Comparison of ENCODE assay signal across 13 cellular contexts in the genomic region with DNA sequence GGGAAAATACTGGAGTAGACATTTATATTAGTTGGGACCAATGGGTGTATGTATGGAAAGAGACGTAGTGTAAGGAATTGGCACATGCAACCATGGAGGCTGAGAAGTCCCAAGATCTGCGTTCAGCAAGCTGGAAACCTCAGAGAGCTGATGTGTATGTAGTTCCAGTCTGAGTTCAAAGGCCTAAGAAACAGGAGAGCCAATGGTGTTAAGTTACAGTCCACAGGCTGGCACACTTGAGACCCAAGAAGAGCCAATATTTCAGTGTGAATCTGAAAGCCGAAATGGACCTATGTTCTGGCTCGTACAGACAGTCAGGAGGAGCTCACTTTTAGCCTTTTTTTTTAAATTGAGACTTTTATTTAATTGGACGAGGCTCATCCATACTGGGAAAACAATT.
DNase-seq lines count a peak whose midpoint lies in the region; ATAC-seq lines count a peak whose summit lies in the region.
"Had no signal": no experiment of that assay in that cellular context is flagged by ENCODE, and none has a peak within 500 bp of the region (broad histone marks: within the 10 kb centered on the region; RNA-seq: fewer than 3 reads in every experiment).

No MANE protein-coding gene starts in this region.

- H3K9me3 Mint-ChIP-seq in activated naive CD8-positive, alpha-beta T cell treated with anti-CD3 and anti-CD28 coated beads for 36 hours: no peaks in the 10 kb centered on the region
- no peaks in the 10 kb centered on the region for H3K9me3 Mint-ChIP-seq in activated naive CD8-positive, alpha-beta T cell treated with anti-CD3 and anti-CD28 coated beads, Interleukin-2, amount 50 U/mL, for 24 hours
- H3K9me3 Mint-ChIP-seq: CD4-positive, alpha-beta memory T cell had no signal

- H3K4me3 Mint-ChIP-seq in activated naive CD8-positive, alpha-beta T cell treated with anti-CD3 and anti-CD28 coated beads for 36 hours: no peak overlapping the region
- no peak overlapping the region for H3K4me3 Mint-ChIP-seq in activated naive CD8-positive, alpha-beta T cell treated with anti-CD3 and anti-CD28 coated beads, Interleukin-2, amount 50 U/mL, for 24 hours
- H3K4me3 Mint-ChIP-seq: CD4-positive, alpha-beta memory T cell had no signal

- H3K27me3 Mint-ChIP-seq in activated naive CD8-positive, alpha-beta T cell treated with anti-CD3 and anti-CD28 coated beads for 36 hours: no peaks in the 10 kb centered on the region
- no peaks in the 10 kb centered on the region for H3K27me3 Mint-ChIP-seq in activated naive CD8-positive, alpha-beta T cell treated with anti-CD3 and anti-CD28 coated beads, Interleukin-2, amount 50 U/mL, for 24 hours
- H3K27me3 Mint-ChIP-seq: CD4-positive, alpha-beta memory T cell had no signal

- H3K4me1 Mint-ChIP-seq in activated naive CD8-positive, alpha-beta T cell treated with anti-CD3 and anti-CD28 coated beads for 36 hours: no peaks in the 10 kb centered on the region
- no peaks in the 10 kb centered on the region for H3K4me1 Mint-ChIP-seq in activated naive CD8-positive, alpha-beta T cell treated with anti-CD3 and anti-CD28 coated beads, Interleukin-2, amount 50 U/mL, for 24 hours
- H3K4me1 Mint-ChIP-seq: CD4-positive, alpha-beta memory T cell had no signal

- peaks cover 27% of the 10 kb centered on the region for H3K36me3 Mint-ChIP-seq in activated naive CD8-positive, alpha-beta T cell treated with anti-CD3 and anti-CD28 coated beads for 36 hours
- H3K36me3 Mint-ChIP-seq in activated naive CD8-positive, alpha-beta T cell treated with anti-CD3 and anti-CD28 coated beads, Interleukin-2, amount 50 U/mL, for 24 hours (ENCODE audit: low read depth): peaks cover 18% of the 10 kb centered on the region

- no peak for ATAC-seq in activated naive CD8-positive, alpha-beta T cell treated with anti-CD3 and anti-CD28 coated beads, Interleukin-2, amount 50 U/mL, for 24 hours
- ATAC-seq in HG03457 (IDR thresholded peaks at IDR 0.05; ENCODE audit: unreplicated experiment) (no peak), GM21619 (IDR thresholded peaks at IDR 0.05; ENCODE audit: unreplicated experiment) (no peak)
- ATAC-seq: A549, HCT116 had no signal

- peak overlapping the region; percentile 35 for H3K27ac Mint-ChIP-seq in activated naive CD8-positive, alpha-beta T cell treated with anti-CD3 and anti-CD28 coated beads for 36 hours
- H3K27ac Mint-ChIP-seq in activated naive CD8-positive, alpha-beta T cell treated with anti-CD3 and anti-CD28 coated beads, Interleukin-2, amount 50 U/mL, for 24 hours: no peak overlapping the region
- H3K27ac Mint-ChIP-seq: CD4-positive, alpha-beta memory T cell had no signal

- no peak for DNase-seq in activated naive CD8-positive, alpha-beta T cell treated with anti-CD3 and anti-CD28 coated beads for 36 hours
- no peak for DNase-seq in activated naive CD8-positive, alpha-beta T cell treated with anti-CD3 and anti-CD28 coated beads, Interleukin-2, amount 50 U/mL, for 24 hours
- DNase-seq in NCI-H2029 (lab: John Stamatoyannopoulos, UW) (peak; percentile 19), left kidney (ENCODE audit: low read depth, low spot score) (peak; percentile 71)
- DNase-seq in stimulated activated CD4-positive, alpha-beta T cell treated with anti-CD3 and anti-CD28 coated beads, Interleukin-15, amount 100 ng/mL, for 24 hours: no peak
- DNase-seq: BE2C; CD4-positive, alpha-beta memory T cell; DMS53; GF-D8 had no signal

Comparison
In these comparisons a context has a peak if more than half of its experiments do, and no peak if none do; other contexts are left out.
1. DNase-seq: peak in NCI-H2029 (single experiment) and left kidney (single experiment); none in activated naive CD8-positive, alpha-beta T cell treated with anti-CD3 and anti-CD28 coated beads for 36 hours (single experiment), activated naive CD8-positive, alpha-beta T cell treated with anti-CD3 and anti-CD28 coated beads, Interleukin-2, amount 50 U/mL, for 24 hours (single experiment) and stimulated activated CD4-positive, alpha-beta T cell treated with anti-CD3 and anti-CD28 coated beads, Interleukin-15, amount 100 ng/mL, for 24 hours (single experiment).